Comparison of ENCODE assay signal across 1 cellular context in the genomic region with DNA sequence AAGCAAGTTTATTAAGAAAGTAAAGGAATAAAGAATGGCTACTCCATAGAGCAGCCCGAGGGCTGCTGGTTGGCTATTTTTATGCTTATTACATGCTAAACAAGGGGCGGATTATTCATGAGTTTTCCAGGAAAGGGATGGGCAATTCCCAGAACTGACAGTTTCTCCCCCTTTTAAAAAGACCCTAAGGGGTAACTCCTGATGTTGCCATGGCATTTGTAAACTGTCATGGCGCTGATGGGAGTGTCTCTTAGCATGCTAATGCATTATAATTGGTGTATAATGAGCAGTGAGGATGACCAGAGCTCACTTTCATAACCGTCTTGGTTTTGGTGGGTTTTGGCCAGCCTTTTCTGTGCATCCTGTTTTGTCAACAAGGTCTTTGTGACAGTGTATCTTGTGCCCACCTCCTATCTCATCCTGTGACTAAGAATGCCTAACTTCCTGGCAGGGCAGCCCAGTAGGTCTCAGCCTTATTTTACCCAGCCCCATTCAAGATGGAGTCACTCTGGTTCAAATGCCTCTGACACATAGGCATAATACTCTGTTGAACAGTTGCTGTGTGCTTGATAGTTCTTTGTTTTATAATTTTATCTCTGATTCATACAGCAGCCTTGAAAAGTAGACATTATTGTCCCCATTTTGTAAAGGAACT.
TF ChIP-seq lines count a peak whose summit lies in the region.

No MANE protein-coding gene starts in this region.

TF ChIP-seq in HepG2, 621 proteins besides CTCF, POLR2A, EP300 and RAD21:
- TF ChIP-seq TRIM22 (IDR thresholded peaks at IDR 0.05) (no peak), ZNF879 (CRISPR knock-in tag; IDR thresholded peaks at IDR 0.05) (no peak), ZNF335 (CRISPR knock-in tag; IDR thresholded peaks at IDR 0.05) (no peak)
TF ChIP-seq in HepG2: peak in this region for 0.
